Comparison of ENCODE assay signal across 8 cellular contexts in the genomic region with DNA sequence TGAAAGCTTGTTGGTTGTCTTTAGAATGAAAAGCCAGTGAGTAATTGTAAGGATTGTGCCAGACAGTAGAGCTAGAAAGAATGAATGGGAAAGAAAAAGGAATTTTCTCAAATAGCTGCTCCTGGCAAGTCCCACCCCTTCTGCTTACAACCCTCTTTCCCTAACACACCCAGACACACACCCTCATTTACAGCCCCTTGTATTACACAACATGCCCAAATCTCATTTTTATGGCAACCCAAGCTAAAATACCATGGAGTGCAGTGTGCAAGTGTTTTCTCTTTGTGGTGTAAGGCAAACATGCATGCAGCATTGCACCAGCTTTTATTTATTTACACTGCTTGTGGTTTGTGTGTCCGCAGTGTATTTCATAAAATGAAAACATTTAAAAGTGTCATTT. TPM values are rescaled to one million over a fixed set of nuclear protein-coding genes. Genes with fewer than 3 reads are reported as not detected.
DNase-seq lines count a peak whose midpoint lies in the region; TF ChIP-seq lines count a peak whose summit lies in the region.

No MANE protein-coding gene starts in this region.

- H2AFZ ChIP-seq in parathyroid adenoma = peak overlapping the region; percentile 91

- peaks cover 63% of the 10 kb centered on the region for H3K79me2 ChIP-seq in DOHH2 (ENCODE audit: control insufficient read depth, low read length)
- peaks cover 18% of the 10 kb centered on the region for H3K79me2 ChIP-seq in parathyroid adenoma

- H3K4me2 ChIP-seq in DOHH2 (ENCODE audit: low read length) = peak overlapping the region; percentile 64
- H3K4me2 ChIP-seq in parathyroid adenoma (ENCODE audit: low read length) = peak overlapping the region; percentile 96

- intact Hi-C loops in dorsolateral prefrontal cortex (cut with DNase I) = loop anchor here in 1 of 2 donors (2.0 to 10.0 kb wide), 2 partner anchors 101 to 123 kb away; partner anchors contain the start of gene HBP1

- TF ChIP-seq CTCF in DOHH2 (IDR thresholded peaks at IDR 0.05; ENCODE audit: low read depth, low read length, poor library complexity, severe bottlenecking) (no peak), dorsolateral prefrontal cortex (IDR thresholded peaks at IDR 0.05 in 54 of 56, conservative IDR thresholded peaks at IDR 0.05 in 2 of 56; ENCODE audit: low read depth in 1 of 56, partially characterized antibody in 56 of 56) (no peak), parathyroid adenoma (IDR thresholded peaks at IDR 0.05) (no peak)

- H4K20me1 ChIP-seq in DOHH2 (ENCODE audit: control insufficient read depth, insufficient read depth, low read depth, low read length) = peaks cover 11% of the 10 kb centered on the region; the same call in 1 of the 2 replicates

- H3K9ac ChIP-seq in parathyroid adenoma = no peak overlapping the region

- H3K36me3 ChIP-seq in DOHH2 (ENCODE audit: control insufficient read depth, low read length) (peaks cover 46% of the 10 kb centered on the region), parathyroid adenoma (ENCODE audit: control insufficient read depth, insufficient read depth, low read length) (no peaks in the 10 kb centered on the region)

- H3K9me2 ChIP-seq in DOHH2 (replicated peaks; ENCODE audit: control insufficient read depth, low read length) = no peaks in the 10 kb centered on the region

- H3K4me1 ChIP-seq in DOHH2 (ENCODE audit: control insufficient read depth, low read length) (peaks cover 61% of the 10 kb centered on the region), parathyroid adenoma (peaks cover 15% of the 10 kb centered on the region)

- DNase-seq in M059J (ENCODE audit: low read depth) (peak; percentile 60), dorsolateral prefrontal cortex (no peak), cortex of kidney (lab: John Stamatoyannopoulos, UW) (no peak), NCI-H345 treated with DMSO at 0.1 percent for 48 hours (lab: John Stamatoyannopoulos, UW; ENCODE audit: unreplicated experiment) (no peak)
- no peak for DNase-seq in stimulated activated CD4-positive, alpha-beta T cell treated with anti-CD3 and anti-CD28 coated beads, Interleukin-4, amount 100 ng/mL, for 24 hours
- no peak for DNase-seq in activated CD4-positive, CD25-positive, alpha-beta regulatory T cell treated with anti-CD3 and anti-CD28 coated beads, Interleukin-2, amount 50 U/mL, for 72 hours

- peak overlapping the region; percentile 97 for H3K4me3 ChIP-seq in DOHH2 (ENCODE audit: low read length)
- peak overlapping the region; percentile 71 to 97 (median 89) for H3K4me3 ChIP-seq in dorsolateral prefrontal cortex
- no peak overlapping the region for H3K4me3 ChIP-seq in parathyroid adenoma (ENCODE audit: low read depth, low read length)

- H3K27ac ChIP-seq in DOHH2 (ENCODE audit: low read depth, low read length) (peak overlapping the region; percentile 53), dorsolateral prefrontal cortex (peak overlapping the region in 26 of 59 donors; percentile 35 to 93 (median 88)), parathyroid adenoma (no peak overlapping the region)

- H3K27me3 ChIP-seq in DOHH2 (ENCODE audit: control insufficient read depth, low read length) (no peaks in the 10 kb centered on the region), dorsolateral prefrontal cortex (no peaks in the 10 kb centered on the region), parathyroid adenoma (ENCODE audit: control insufficient read depth, insufficient read depth, low read length) (no peaks in the 10 kb centered on the region)

- H3K9me3 ChIP-seq in DOHH2 (ENCODE audit: control insufficient read depth, insufficient read depth, low read length) (no peaks in the 10 kb centered on the region), parathyroid adenoma (ENCODE audit: control insufficient read depth, low read length) (no peaks in the 10 kb centered on the region)

- H3F3A ChIP-seq in DOHH2 (ENCODE audit: control insufficient read depth, insufficient read depth) = peaks cover 11% of the 10 kb centered on the region

RNA-seq across cellular contexts. Expression of gene PRKAR2B, which starts 1.5 kb away (rescaled TPM):
- total RNA-seq in M059J (2014; rRNA removed; shearing (Covaris generic)) = 7.0 and 7.7 TPM in 2 replicates
- total RNA-seq in dorsolateral prefrontal cortex = 100 to 1,000 TPM in 1 of 120 experiments, 10 to 100 TPM in 119; 24.3 to 101 (median 69.4) TPM
